18 cellular contexts compared by ENCODE assay signal in the genomic region with DNA sequence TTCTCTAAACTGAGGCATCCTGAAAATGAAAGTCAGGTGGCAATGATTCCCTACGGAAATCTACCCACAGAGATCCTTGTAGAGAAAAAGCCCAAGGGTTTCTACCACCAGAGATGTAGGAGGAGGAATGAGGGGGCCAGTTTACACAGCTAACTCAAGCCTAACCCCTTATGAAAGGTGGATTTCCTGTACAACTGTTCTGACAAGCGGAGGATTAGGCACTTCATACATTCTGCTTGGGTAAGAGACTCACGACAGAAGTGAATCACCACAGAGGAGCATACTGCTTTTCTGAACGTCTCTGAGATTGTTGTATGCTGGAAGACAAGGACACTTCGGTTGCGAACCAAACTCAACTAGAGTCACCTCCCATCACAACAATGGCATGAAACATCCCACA.
DNase-seq lines count a peak whose midpoint lies in the region; ATAC-seq and TF ChIP-seq lines count a peak whose summit lies in the region.
"Had no signal": no experiment of that assay in that cellular context is flagged by ENCODE, and none has a peak within 500 bp of the region (broad histone marks: within the 10 kb centered on the region; RNA-seq: fewer than 3 reads in every experiment).

No MANE protein-coding gene starts in this region.

- peaks cover 44% of the 10 kb centered on the region for H3K36me3 Mint-ChIP-seq in activated CD4-positive, alpha-beta T cell treated with anti-CD3 and anti-CD28 coated beads, Interleukin-2, amount 10 ng/mL, durations not matched to agents 24 days and 14 days (ENCODE audit: low read depth)
- H3K36me3 Mint-ChIP-seq in T-helper 17 cell (ENCODE audit: low read depth) = no peaks in the 10 kb centered on the region

- TF ChIP-seq CTCF in fibroblast of pulmonary artery (IDR thresholded peaks at IDR 0.05; ENCODE audit: low read length, missing control alignments) = no peak
- TF ChIP-seq CTCF in smooth muscle cell (IDR thresholded peaks at IDR 0.05; ENCODE audit: borderline replicate concordance, insufficient read depth, poor library complexity, severe bottlenecking) = no peak

- 30% methylated on average over 6 of the region's 6 CpGs for WGBS in smooth muscle cell (ENCODE audit: low lambda C conversion rate)

- H2AFZ ChIP-seq in smooth muscle cell (ENCODE audit: low read depth) = no peak overlapping the region

- peaks cover 12% of the 10 kb centered on the region for H3F3A ChIP-seq in smooth muscle cell (ENCODE audit: low read depth)

- H3K4me1 ChIP-seq in smooth muscle cell (ENCODE audit: low read depth) = no peaks in the 10 kb centered on the region
- H3K4me1 ChIP-seq: A549, Caco-2, right lobe of liver had no signal

- no peak overlapping the region for H3K4me3 Mint-ChIP-seq in activated CD4-positive, alpha-beta T cell treated with anti-CD3 and anti-CD28 coated beads, Interleukin-2, amount 10 ng/mL, durations not matched to agents 24 days and 14 days
- H3K4me3 Mint-ChIP-seq in T-helper 17 cell = no peak overlapping the region
- H3K4me3 Mint-ChIP-seq: activated naive CD4-positive, alpha-beta T cell treated with anti-CD3 and anti-CD28 coated beads for 36 hours; naive thymus-derived CD4-positive, alpha-beta T cell had no signal

- peak overlapping the region; percentile 47 for H3K4me2 ChIP-seq in smooth muscle cell
- H3K4me2 ChIP-seq: A549 had no signal

- H3K9me3 ChIP-seq in T-helper 17 cell (ENCODE audit: control insufficient read depth, low read length, poor library complexity, severe bottlenecking) (no peaks in the 10 kb centered on the region), smooth muscle cell (replicated peaks; ENCODE audit: low read depth) (no peaks in the 10 kb centered on the region)
- H3K9me3 ChIP-seq: A549, Caco-2, right lobe of liver, testis had no signal

- ATAC-seq in T-helper 17 cell (no peak), HG03521 (IDR thresholded peaks at IDR 0.05; ENCODE audit: unreplicated experiment) (no peak), GM18505 (IDR thresholded peaks at IDR 0.05; ENCODE audit: unreplicated experiment) (no peak)
- ATAC-seq: naive thymus-derived CD4-positive, alpha-beta T cell had no signal

- H3K27ac Mint-ChIP-seq in activated CD4-positive, alpha-beta T cell treated with anti-CD3 and anti-CD28 coated beads, Interleukin-2, amount 10 ng/mL, durations not matched to agents 24 days and 14 days = peak overlapping the region; percentile 32
- peak overlapping the region; percentile 41 for H3K27ac Mint-ChIP-seq in T-helper 17 cell
- H3K27ac Mint-ChIP-seq: activated naive CD4-positive, alpha-beta T cell treated with anti-CD3 and anti-CD28 coated beads for 36 hours had no signal

- H3K27ac ChIP-seq in smooth muscle cell (ENCODE audit: low read depth) = peak overlapping the region; percentile 67
- H3K27ac ChIP-seq: A549, right lobe of liver had no signal

- H3K4me1 Mint-ChIP-seq in activated CD4-positive, alpha-beta T cell treated with anti-CD3 and anti-CD28 coated beads, Interleukin-2, amount 10 ng/mL, durations not matched to agents 24 days and 14 days = peaks cover 49% of the 10 kb centered on the region
- H3K4me1 Mint-ChIP-seq in T-helper 17 cell = peaks cover 16% of the 10 kb centered on the region

- no peak for TF ChIP-seq POLR2A in GM18505 (IDR thresholded peaks at IDR 0.05; ENCODE audit: borderline replicate concordance, extremely low read depth, insufficient read depth, insufficient read length)

- no peaks in the 10 kb centered on the region for H3K36me3 ChIP-seq in smooth muscle cell (ENCODE audit: low read depth)

- DNase-seq in activated CD4-positive, alpha-beta T cell treated with anti-CD3 and anti-CD28 coated beads, Interleukin-2, amount 10 ng/mL, durations not matched to agents 24 days and 14 days = no peak
- DNase-seq in activated CD4-positive, alpha-beta T cell treated with anti-CD3 and anti-CD28 coated beads for 4 hours = no peak
- DNase-seq in T-helper 17 cell (no peak), fibroblast of pulmonary artery (ENCODE audit: low read depth) (peak; percentile 43), smooth muscle cell (lab: John Stamatoyannopoulos, UW; ENCODE audit: unreplicated experiment) (no peak), dermis blood vessel endothelial cell (no peak)
- DNase-seq: activated CD4-positive, alpha-beta T cell treated with anti-CD3 and anti-CD28 coated beads for 1 hour; activated naive CD4-positive, alpha-beta T cell treated with anti-CD3 and anti-CD28 coated beads for 36 hours; foreskin fibroblast; naive thymus-derived CD4-positive, alpha-beta T cell; NCI-H2171; testis had no signal

- H3K27me3 Mint-ChIP-seq in activated CD4-positive, alpha-beta T cell treated with anti-CD3 and anti-CD28 coated beads, Interleukin-2, amount 10 ng/mL, durations not matched to agents 24 days and 14 days = no peaks in the 10 kb centered on the region
- no peaks in the 10 kb centered on the region for H3K27me3 Mint-ChIP-seq in T-helper 17 cell
- H3K27me3 Mint-ChIP-seq: naive thymus-derived CD4-positive, alpha-beta T cell had no signal

- H3K4me3 ChIP-seq in fibroblast of pulmonary artery (replicated peaks; ENCODE audit: low read depth, low read length) (no peak overlapping the region), smooth muscle cell (no peak overlapping the region)
- H3K4me3 ChIP-seq: A549, coronary artery, right lobe of liver, testis had no signal

- peaks cover 25% of the 10 kb centered on the region for H4K20me1 ChIP-seq in smooth muscle cell (ENCODE audit: low read depth)

- H3K9me3 Mint-ChIP-seq in activated CD4-positive, alpha-beta T cell treated with anti-CD3 and anti-CD28 coated beads, Interleukin-2, amount 10 ng/mL, durations not matched to agents 24 days and 14 days = no peaks in the 10 kb centered on the region
- H3K9me3 Mint-ChIP-seq: activated naive CD4-positive, alpha-beta T cell treated with anti-CD3 and anti-CD28 coated beads for 36 hours; naive thymus-derived CD4-positive, alpha-beta T cell had no signal

- H3K79me2 ChIP-seq in smooth muscle cell (ENCODE audit: low read depth) = no peaks in the 10 kb centered on the region

- H3K9ac ChIP-seq in smooth muscle cell (ENCODE audit: low read depth) = no peak overlapping the region

- intact Hi-C loops in activated CD4-positive, alpha-beta T cell treated with anti-CD3 and anti-CD28 coated beads, Interleukin-2, amount 10 ng/mL, durations not matched to agents 24 days and 14 days (cut with micrococcal nuclease) = no loop called here

- no peaks in the 10 kb centered on the region for H3K27me3 ChIP-seq in smooth muscle cell (ENCODE audit: low read depth)
- H3K27me3 ChIP-seq: right lobe of liver, testis had no signal
